ENCODE assay signal across 13 cellular contexts in genomic region chr7:146661435-146661834, GRCh38.
"Had no signal": no experiment of that assay in that cellular context is flagged by ENCODE, and none has a peak within 500 bp of the region (broad histone marks: within the 10 kb centered on the region; RNA-seq: fewer than 3 reads in every experiment).

No MANE protein-coding gene starts in this region.

- DNase-seq: effector memory CD4-positive, alpha-beta T cell; gastrocnemius medialis; heart right ventricle; hypothalamus; kidney glomerular epithelial cell; naive B cell; nephron progenitor cell; spleen; stimulated activated naive CD4-positive, alpha-beta T cell treated with Interleukin-2 at 50 U/mL for 16 hours; trophoblast cell had no signal

- H3K4me1 ChIP-seq: gastrocnemius medialis, heart right ventricle, spleen had no signal

- H3K27me3 Mint-ChIP-seq: naive B cell had no signal

- H3K9me3 ChIP-seq: gastrocnemius medialis, neutrophil had no signal

- H3K27ac ChIP-seq: gastrocnemius medialis, heart right ventricle, neutrophil, spleen had no signal

- H3K4me1 Mint-ChIP-seq: naive B cell had no signal

- H3K4me3 Mint-ChIP-seq: naive B cell, nephron progenitor cell had no signal

- H3K36me3 ChIP-seq: gastrocnemius medialis, heart right ventricle, neutrophil, spleen had no signal

- H3K27me3 ChIP-seq: gastrocnemius medialis, heart right ventricle, neutrophil, spleen had no signal

- ATAC-seq: esophagus mucosa, gastrocnemius medialis, heart right ventricle, sciatic nerve had no signal

- H3K27ac Mint-ChIP-seq: naive B cell, nephron progenitor cell had no signal

- H3K4me3 ChIP-seq: gastrocnemius medialis, heart right ventricle, spleen had no signal

- H3K36me3 Mint-ChIP-seq: naive B cell had no signal
